ENCODE assay signal across 1 cellular context in the genomic region with DNA sequence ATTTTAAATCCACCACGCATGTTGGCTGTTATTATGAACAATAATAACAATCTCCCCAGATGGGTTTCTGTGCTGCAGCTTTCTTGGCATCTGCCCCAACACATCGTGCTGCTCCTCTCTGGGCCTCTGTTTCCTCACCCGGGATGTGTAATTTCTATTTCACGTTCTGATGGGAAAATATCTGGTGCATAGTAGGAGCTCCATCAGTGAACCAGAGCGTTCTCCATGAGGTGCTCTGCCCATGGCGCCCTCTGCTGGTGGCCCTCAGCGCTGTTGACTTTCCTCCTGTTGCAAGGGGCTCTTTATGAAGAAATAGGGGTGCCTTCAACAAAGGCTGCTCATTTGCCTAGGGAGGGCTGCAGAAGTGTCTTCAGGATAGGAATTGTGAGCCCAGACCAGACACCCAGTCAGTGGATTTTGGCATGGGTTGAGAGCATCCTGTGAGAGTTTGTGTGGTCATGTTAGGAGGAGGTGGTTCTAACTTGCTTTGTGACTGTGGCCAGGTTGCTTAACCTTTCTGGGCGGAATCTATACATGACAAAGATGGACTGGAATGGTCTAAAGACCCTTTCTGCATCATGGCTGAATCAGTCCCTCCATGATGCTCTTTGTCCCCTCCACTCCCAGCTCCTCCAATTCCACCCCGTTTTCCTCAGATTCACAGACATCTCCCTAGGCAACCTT.
TF ChIP-seq lines count a peak whose summit lies in the region.

No MANE protein-coding gene starts in this region.

TF ChIP-seq in endothelial cell of umbilical vein, 7 proteins besides CTCF, POLR2A, EP300 and RAD21 (continued from another document):
- TF ChIP-seq MYC (IDR thresholded peaks at IDR 0.05; ENCODE audit: low read depth, low read length) (no peak), JUN (IDR thresholded peaks at IDR 0.05; ENCODE audit: borderline replicate concordance, insufficient read depth, insufficient read length, low read depth) (no peak), GATA2 (IDR thresholded peaks at IDR 0.05; ENCODE audit: insufficient read depth, insufficient read length, low read depth, low read length) (no peak), EZH2 (IDR thresholded peaks at IDR 0.05; ENCODE audit: borderline replicate concordance, low read depth, low read length, severe bottlenecking) (no peak), FOS (IDR thresholded peaks at IDR 0.05; ENCODE audit: borderline replicate concordance, insufficient read depth, low read length) (no peak)
- TF ChIP-seq, protein P1, sequence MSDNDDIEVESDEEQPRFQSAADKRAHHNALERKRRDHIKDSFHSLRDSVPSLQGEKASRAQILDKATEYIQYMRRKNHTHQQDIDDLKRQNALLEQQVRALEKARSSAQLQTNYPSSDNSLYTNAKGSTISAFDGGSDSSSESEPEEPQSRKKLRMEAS (IDR thresholded peaks at IDR 0.05; ENCODE audit: insufficient read depth, insufficient read length): no peak
